In genomic region chr18:80106482-80107051, GRCh38 we compare ENCODE assay signal across 19 cellular contexts. TPM values are rescaled to one million over a fixed set of nuclear protein-coding genes. Genes with fewer than 3 reads are reported as not detected.
DNase-seq lines count a peak whose midpoint lies in the region; ATAC-seq, FAIRE-seq and TF ChIP-seq lines count a peak whose summit lies in the region.
"Had no signal": no experiment of that assay in that cellular context is flagged by ENCODE, and none has a peak within 500 bp of the region (broad histone marks: within the 10 kb centered on the region; RNA-seq: fewer than 3 reads in every experiment).

No MANE protein-coding gene starts in this region.

- CTCF ChIA-PET in HepG2 (lab: Yijun Ruan, JAX; ENCODE audit: low intra/inter-chr PET ratio, low total read pairs) = no interaction called here
- CTCF ChIA-PET in activated CD8-positive, alpha-beta T cell treated with anti-CD3 and anti-CD28 coated beads for 36 hours (lab: Charles Lee) = no interaction called here

- H2AFZ ChIP-seq in HepG2 (ENCODE audit: low read length) = peak overlapping the region; percentile 42

- intact Hi-C loops in HepG2 (cut with micrococcal nuclease; ENCODE audit: unreplicated experiment) (no loop called here), right lobe of liver (cut with DNase I) (no loop called here)
- intact Hi-C loops in activated CD8-positive, alpha-beta T cell treated with anti-CD3 and anti-CD28 coated beads for 36 hours (cut with micrococcal nuclease) = no loop called here

- 7% methylated on average over 6 of the region's 6 CpGs for WGBS in HepG2 (ENCODE audit: low lambda C conversion rate)
- WGBS in right lobe of liver (ENCODE audit: insufficient coverage, low coverage, low lambda C conversion rate, missing lambda C conversion rate) = 51% methylated on average over 6 of the region's 6 CpGs

- H3K27me3 ChIP-seq in HepG2 (ENCODE audit: control insufficient read depth in 1 of 2, insufficient read depth in 2 of 2, low read length in 2 of 2) (no peaks in the 10 kb centered on the region), right lobe of liver (no peaks in the 10 kb centered on the region)
- H3K27me3 ChIP-seq: left lung, right atrium auricular region had no signal

- no peaks in the 10 kb centered on the region for H3K27me3 Mint-ChIP-seq in effector memory CD8-positive, alpha-beta T cell
- H3K27me3 Mint-ChIP-seq in naive thymus-derived CD8-positive, alpha-beta T cell = no peaks in the 10 kb centered on the region
- H3K27me3 Mint-ChIP-seq in activated CD8-positive, alpha-beta T cell treated with anti-CD3 and anti-CD28 coated beads for 36 hours = no peaks in the 10 kb centered on the region

- peaks cover 25% of the 10 kb centered on the region for H3K36me3 Mint-ChIP-seq in effector memory CD8-positive, alpha-beta T cell (ENCODE audit: insufficient read depth)
- H3K36me3 Mint-ChIP-seq in naive thymus-derived CD8-positive, alpha-beta T cell = peaks cover 0 to 5% (median 0%) of the 10 kb centered on the region in 3 donors
- peaks cover 10% of the 10 kb centered on the region for H3K36me3 Mint-ChIP-seq in activated CD8-positive, alpha-beta T cell treated with anti-CD3 and anti-CD28 coated beads for 36 hours (ENCODE audit: low read depth)

- peaks cover 16 to 20% of the 10 kb centered on the region in 2 donors for H3K4me1 Mint-ChIP-seq in effector memory CD8-positive, alpha-beta T cell (ENCODE audit: low read depth in 2 of 2)
- H3K4me1 Mint-ChIP-seq in naive thymus-derived CD8-positive, alpha-beta T cell = peaks cover 23 to 40% (median 29%) of the 10 kb centered on the region in 4 donors
- H3K4me1 Mint-ChIP-seq in activated CD8-positive, alpha-beta T cell treated with anti-CD3 and anti-CD28 coated beads for 36 hours (ENCODE audit: low read depth) = peaks cover 34% of the 10 kb centered on the region

- no peaks in the 10 kb centered on the region for H3K9me3 ChIP-seq in HepG2 (ENCODE audit: low read length)
- no peaks in the 10 kb centered on the region for H3K9me3 ChIP-seq in right lobe of liver
- H3K9me3 ChIP-seq: A549, right atrium auricular region had no signal

- TF ChIP-seq EP300 in HepG2 (IDR thresholded peaks at IDR 0.05; ENCODE audit: low read depth in 2 of 2, low read length in 2 of 2) (no peak), HepG2 (CRISPR knock-in tag; IDR thresholded peaks at IDR 0.05; ENCODE audit: borderline replicate concordance) (no peak)

- H3K9me3 Mint-ChIP-seq in effector memory CD8-positive, alpha-beta T cell = no peaks in the 10 kb centered on the region
- peaks cover 0 to 8% (median 0%) of the 10 kb centered on the region in 9 donors for H3K9me3 Mint-ChIP-seq in naive thymus-derived CD8-positive, alpha-beta T cell
- peaks cover 4% of the 10 kb centered on the region for H3K9me3 Mint-ChIP-seq in activated CD8-positive, alpha-beta T cell treated with anti-CD3 and anti-CD28 coated beads for 36 hours
- H3K9me3 Mint-ChIP-seq: dendritic cell treated with granulocyte-macrophage colony-stimulating factor and Interleukin-4, amounts not matched to agents 40 ng/mL and 50 ng/mL, for 4 days; HFFc6 had no signal

- in situ Hi-C loops in HepG2 (cut with HindIII; ENCODE audit: extremely low pct_ligation_motif_present, low pct_unique_long_range_greater_than_20kb) = loop anchor here (10.0 kb wide), 1 partner anchor 172 kb away; no protein-coding TSS in a partner anchor

- H3K36me3 ChIP-seq in HepG2 (replicated peaks in 1 of 2; ENCODE audit: control insufficient read depth in 1 of 2, insufficient read depth in 2 of 2, low read length in 2 of 2) (no peaks in the 10 kb centered on the region), right lobe of liver (no peaks in the 10 kb centered on the region)
- H3K36me3 ChIP-seq: left lung, right atrium auricular region had no signal

- H3K4me3 ChIP-seq in HepG2 (replicated peaks in 1 of 3; ENCODE audit: insufficient read depth in 1 of 3, low read depth in 2 of 3, low read length in 3 of 3) (peak overlapping the region; percentile 27 to 51 (median 43); a peak in 5 of 6 replicates), right lobe of liver (no peak overlapping the region)
- H3K4me3 ChIP-seq: A549, left lung, right atrium auricular region had no signal

- peak overlapping the region; percentile 87 for H3K4me2 ChIP-seq in HepG2 (ENCODE audit: low read depth, low read length)
- H3K4me2 ChIP-seq: A549 had no signal

- H3K79me2 ChIP-seq in HepG2 (ENCODE audit: insufficient read depth, low read length) = peaks cover 21% of the 10 kb centered on the region

- FAIRE-seq in HepG2 (lab: Jason Lieb, UNC) (peak; percentile 63), RCC 7860 (lab: Jason Lieb, UNC) (no peak)
- FAIRE-seq: A549, G401.6 had no signal

- no peak for TF ChIP-seq RAD21 in HepG2 (CRISPR knock-in tag; IDR thresholded peaks at IDR 0.05)

- POLR2A ChIA-PET in HepG2 (lab: Yijun Ruan, JAX) = no interaction called here
- POLR2A ChIA-PET in naive thymus-derived CD8-positive, alpha-beta T cell (lab: Charles Lee) = interaction anchor here (0.7 kb wide), 1 partner anchor 76 kb away, joined by 4 read pairs; no protein-coding TSS in a partner anchor
- POLR2A ChIA-PET in activated CD8-positive, alpha-beta T cell treated with anti-CD3 and anti-CD28 coated beads for 36 hours (lab: Charles Lee) = no interaction called here

- H3K27ac ChIP-seq in HepG2 (ENCODE audit: extremely low read length, insufficient read depth, low read length) (no peak overlapping the region), right lobe of liver (no peak overlapping the region)
- H3K27ac ChIP-seq: A549, left lung had no signal

- DNase-seq in HepG2 (ENCODE audit: low spot score) (peak; percentile 80), right lobe of liver (no peak), NCI-H446 treated with DMSO at 0.1 percent for 48 hours (lab: John Stamatoyannopoulos, UW) (no peak), RCC 7860 (ENCODE audit: low spot score) (no peak)
- DNase-seq in effector memory CD8-positive, alpha-beta T cell = no peak
- DNase-seq in naive thymus-derived CD8-positive, alpha-beta T cell = no peak
- DNase-seq in activated CD8-positive, alpha-beta T cell treated with anti-CD3 and anti-CD28 coated beads for 36 hours = no peak
- DNase-seq: activated CD8-positive, alpha-beta T cell treated with anti-CD3 and anti-CD28 coated beads, Interleukin-2, amount 10 ng/mL, durations not matched to agents 7 days and 5 days; HFFc6; left lung; NCI-H1092; NCI-H774 had no signal

- ATAC-seq in HepG2 = peak; percentile 50
- no peak for ATAC-seq in right lobe of liver
- ATAC-seq in effector memory CD8-positive, alpha-beta T cell (replicated peaks) = no peak
- ATAC-seq in naive thymus-derived CD8-positive, alpha-beta T cell = no peak
- ATAC-seq in activated CD8-positive, alpha-beta T cell treated with anti-CD3 and anti-CD28 coated beads for 36 hours = no peak
- no peak for ATAC-seq in HG03520 (IDR thresholded peaks at IDR 0.05; ENCODE audit: unreplicated experiment)
- ATAC-seq: A549; activated CD8-positive, alpha-beta T cell treated with anti-CD3 and anti-CD28 coated beads, Interleukin-2, amount 10 ng/mL, durations not matched to agents 7 days and 5 days; esophagus mucosa; left lung; Panc1 had no signal

- no TSS peak for BruUV-seq in HepG2 (replicated peaks; lab: Mats Ljungman, UMichigan)

- H3K9ac ChIP-seq in HepG2 (ENCODE audit: insufficient read depth, low read depth, low read length) = no peak overlapping the region

- H3K4me3 Mint-ChIP-seq in effector memory CD8-positive, alpha-beta T cell = no peak overlapping the region
- H3K4me3 Mint-ChIP-seq in naive thymus-derived CD8-positive, alpha-beta T cell = peak overlapping the region in 2 of 10 donors; percentile 16 to 27
- no peak overlapping the region for H3K4me3 Mint-ChIP-seq in activated CD8-positive, alpha-beta T cell treated with anti-CD3 and anti-CD28 coated beads for 36 hours
- H3K4me3 Mint-ChIP-seq: activated CD8-positive, alpha-beta T cell treated with anti-CD3 and anti-CD28 coated beads, Interleukin-2, amount 10 ng/mL, durations not matched to agents 7 days and 5 days; dendritic cell treated with granulocyte-macrophage colony-stimulating factor and Interleukin-4, amounts not matched to agents 40 ng/mL and 50 ng/mL, for 4 days; HFFc6 had no signal

- peaks cover 17% of the 10 kb centered on the region for H4K20me1 ChIP-seq in HepG2 (ENCODE audit: insufficient read depth, low read length)

- no peak for TF ChIP-seq POLR2A in HepG2 (IDR thresholded peaks at IDR 0.05; ENCODE audit: insufficient read depth in 1 of 2, low read depth in 2 of 2, low read length in 2 of 2)
- TF ChIP-seq POLR2A in right lobe of liver (IDR thresholded peaks at IDR 0.05) = no peak

- peak overlapping the region; percentile 18 to 93 for H3K27ac Mint-ChIP-seq in effector memory CD8-positive, alpha-beta T cell
- peak overlapping the region; percentile 16 to 98 (median 76) for H3K27ac Mint-ChIP-seq in naive thymus-derived CD8-positive, alpha-beta T cell
- H3K27ac Mint-ChIP-seq in activated CD8-positive, alpha-beta T cell treated with anti-CD3 and anti-CD28 coated beads for 36 hours = no peak overlapping the region
- H3K27ac Mint-ChIP-seq: activated CD8-positive, alpha-beta T cell treated with anti-CD3 and anti-CD28 coated beads, Interleukin-2, amount 10 ng/mL, durations not matched to agents 7 days and 5 days; HFFc6 had no signal

- H3K4me1 ChIP-seq in HepG2 (ENCODE audit: insufficient read depth, low read length) (peaks cover 74% of the 10 kb centered on the region), right lobe of liver (peaks cover 0 to 4% (median 0%) of the 10 kb centered on the region in 4 donors)

- TF ChIP-seq CTCF in HepG2 (CRISPR knock-in tag; IDR thresholded peaks at IDR 0.05) = no peak
- TF ChIP-seq CTCF in right lobe of liver (IDR thresholded peaks at IDR 0.05) = no peak
- TF ChIP-seq CTCF in activated CD8-positive, alpha-beta T cell treated with anti-CD3 and anti-CD28 coated beads for 36 hours (IDR thresholded peaks at IDR 0.05) = no peak

RNA-seq across cellular contexts. Expression of gene ADNP2, which starts 2.5 kb away (rescaled TPM):
- total RNA-seq in HepG2 (2016; rRNA removed; fragmentation: Illumina TruSeq; extraction: Trizol) = 25.5 and 28.6 TPM in 2 replicates
- total RNA-seq in HepG2 (2016; cell fraction: cytosol; rRNA removed; fragmentation: Illumina TruSeq; extraction: Trizol; ENCODE audit: low read depth) = 2.3 TPM in 2 replicates
- total RNA-seq in HepG2 (2016; cell fraction: insoluble cytoplasmic fraction; rRNA removed; fragmentation: Illumina TruSeq; extraction: Trizol) = 23.8 and 24.2 TPM in 2 replicates
- 11.9 and 13.0 TPM in 2 replicates for total RNA-seq in HepG2 (2016; cell fraction: membrane; rRNA removed; fragmentation: Illumina TruSeq; extraction: Trizol)
- total RNA-seq in HepG2 (2016; cell fraction: nucleus; rRNA removed; fragmentation: Illumina TruSeq; extraction: Trizol) = 17.1 and 18.2 TPM in 2 replicates
- 9.9 and 10.8 TPM in 2 replicates for polyA plus RNA-seq in HepG2 (2011; rRNA removed)
- polyA plus RNA-seq in HepG2 (2011; cell fraction: cytosol; rRNA removed) = 8.0 and 8.3 TPM in 2 replicates
- polyA plus RNA-seq in HepG2 (2011; cell fraction: nucleus; rRNA removed) = 12.3 and 13.9 TPM in 2 replicates
- polyA plus RNA-seq in HepG2 (2012) = 15.1 and 15.4 TPM in 2 replicates
- polyA plus RNA-seq in HepG2 (2016; cell fraction: cytosol; fragmentation: Illumina TruSeq; extraction: Trizol; ENCODE audit: low read depth) = 0.66 and 0.67 TPM in 2 replicates
- polyA plus RNA-seq in HepG2 (2016; cell fraction: insoluble cytoplasmic fraction; fragmentation: Illumina TruSeq; extraction: Trizol; ENCODE audit: low read depth) = 17.6 and 18.3 TPM in 2 replicates
- 4.1 and 4.5 TPM in 2 replicates for polyA plus RNA-seq in HepG2 (2016; cell fraction: membrane; fragmentation: Illumina TruSeq; extraction: Trizol; ENCODE audit: low read depth)
- polyA plus RNA-seq in HepG2 (2016; cell fraction: nucleus; fragmentation: Illumina TruSeq; extraction: Trizol; ENCODE audit: insufficient read depth, low read depth) = 21.2 and 21.4 TPM in 2 replicates
- polyA minus RNA-seq in HepG2 (2011; rRNA and poly(A)+ RNA removed; ENCODE audit: low replicate concordance) = 36.7 and 42.7 TPM in 2 replicates
- polyA minus RNA-seq in HepG2 (2011; cell fraction: cytosol; rRNA and poly(A)+ RNA removed) = 14.4 and 15.4 TPM in 2 replicates
- 32.1 and 32.2 TPM in 2 replicates for polyA minus RNA-seq in HepG2 (2011; cell fraction: nucleus; rRNA and poly(A)+ RNA removed)
- 1 to 10 TPM; 4.4 to 9.9 (median 7.7) TPM for total RNA-seq in right lobe of liver
- 10 to 100 TPM; 22.7 to 25.5 TPM for total RNA-seq in naive thymus-derived CD8-positive, alpha-beta T cell
- polyA plus RNA-seq in naive thymus-derived CD8-positive, alpha-beta T cell = 10 to 100 TPM in 1 of 3 donors, 1 to 10 TPM in 2; 8.1 to 11.7 (median 9.2) TPM
- 10 to 100 TPM; 22.1 to 22.5 TPM for total RNA-seq in activated CD8-positive, alpha-beta T cell treated with anti-CD3 and anti-CD28 coated beads for 36 hours

Comparison
In these comparisons a context has a peak if more than half of its experiments do, and no peak if none do; other contexts are left out.
1. H3K4me3 ChIP-seq: peak in HepG2 (3 of 3); none in right lobe of liver (0 of 3).